Comparison of ENCODE assay signal across 13 cellular contexts in the genomic region with DNA sequence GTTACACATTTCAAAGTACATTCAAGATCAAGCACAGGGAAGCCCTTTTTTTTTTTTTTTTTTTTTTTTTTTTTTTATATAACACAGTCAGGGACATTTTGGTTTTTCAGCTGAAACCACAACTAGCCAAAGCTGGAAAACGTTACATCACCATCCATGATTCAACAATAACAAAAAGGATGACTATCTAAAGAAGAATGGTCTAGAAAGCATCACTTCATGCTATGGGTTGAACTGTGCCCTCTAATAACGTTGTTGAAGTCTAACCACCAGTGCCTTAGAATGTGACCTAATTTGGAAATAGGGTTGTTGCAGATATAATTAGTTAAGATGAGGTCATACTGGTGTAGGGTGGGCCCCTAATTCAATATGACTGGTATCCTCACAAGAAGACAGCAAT. TPM values are rescaled to one million over a fixed set of nuclear protein-coding genes. Genes with fewer than 3 reads are reported as not detected.
DNase-seq lines count a peak whose midpoint lies in the region; ATAC-seq, FAIRE-seq and TF ChIP-seq lines count a peak whose summit lies in the region.
"Had no signal": no experiment of that assay in that cellular context is flagged by ENCODE, and none has a peak within 500 bp of the region (broad histone marks: within the 10 kb centered on the region; RNA-seq: fewer than 3 reads in every experiment).

No MANE protein-coding gene starts in this region.

- TF ChIP-seq CTCF in astrocyte of the spinal cord (IDR thresholded peaks at IDR 0.05; ENCODE audit: low read depth, low read length) (no peak), left lung (IDR thresholded peaks at IDR 0.05) (no peak)

- H3K4me3 ChIP-seq in astrocyte of the spinal cord (ENCODE audit: low read depth, low read length) (no peak overlapping the region), left lung (no peak overlapping the region)
- H3K4me3 ChIP-seq: stomach had no signal

- H3K36me3 ChIP-seq in left lung = peaks cover 0 to 5% of the 10 kb centered on the region in 2 donors

- intact Hi-C loops in left lung (cut with DNase I) = no loop called here

- in situ Hi-C loops in astrocyte of the spinal cord (cut with HindIII; ENCODE audit: low sequenced_read_pairs) = no loop called here

- peak overlapping the region in 1 of 2 donors; percentile 41 for H3K27ac ChIP-seq in left lung

- ATAC-seq in left lung = peak; percentile 53
- ATAC-seq in HG02763 (IDR thresholded peaks at IDR 0.05; ENCODE audit: unreplicated experiment) = no peak
- ATAC-seq in HG03342 (IDR thresholded peaks at IDR 0.05; ENCODE audit: unreplicated experiment) = no peak

- no peaks in the 10 kb centered on the region for H3K27me3 ChIP-seq in left lung
- H3K27me3 ChIP-seq: stomach had no signal

- no peaks in the 10 kb centered on the region for H3K9me3 ChIP-seq in left lung
- H3K9me3 ChIP-seq: stomach had no signal

- peak; percentile 77 for DNase-seq in AG20443 (ENCODE audit: low spot score)
- peak; percentile 6 for DNase-seq in HTR-8/SVneo (ENCODE audit: insufficient read length, low spot score)
- peak; percentile 99 for DNase-seq in astrocyte of the spinal cord (ENCODE audit: low read depth, low spot score)
- DNase-seq in left lung = no peak
- DNase-seq in T-helper 2 cell = no peak
- DNase-seq in hypothalamus (lab: John Stamatoyannopoulos, UW) = no peak
- DNase-seq: activated CD4-positive, alpha-beta T cell treated with anti-CD3 and anti-CD28 coated beads, Interleukin-2, amount 50 U/mL, for 1 hour; DMS79; hippocampal formation; naive B cell; stomach had no signal

- FAIRE-seq in HTR-8/SVneo (lab: Jason Lieb, UNC) = no peak

- H3K4me1 ChIP-seq in left lung = no peaks in the 10 kb centered on the region
- H3K4me1 ChIP-seq: stomach had no signal

RNA-seq across cellular contexts. Expression of a gene that starts 46.6 kb away (rescaled TPM):
- 10 to 100 TPM; 33.3 to 35.7 TPM for total RNA-seq in left lung

Comparison
In these comparisons a context has a peak if more than half of its experiments do, and no peak if none do; other contexts are left out.
1. DNase-seq: peak in AG20443 (single experiment), HTR-8/SVneo (single experiment) and astrocyte of the spinal cord (single experiment); none in left lung (0 of 2), T-helper 2 cell (0 of 5) and hypothalamus (0 of 51).